Comparison of ENCODE assay signal across 8 cellular contexts in the genomic region with DNA sequence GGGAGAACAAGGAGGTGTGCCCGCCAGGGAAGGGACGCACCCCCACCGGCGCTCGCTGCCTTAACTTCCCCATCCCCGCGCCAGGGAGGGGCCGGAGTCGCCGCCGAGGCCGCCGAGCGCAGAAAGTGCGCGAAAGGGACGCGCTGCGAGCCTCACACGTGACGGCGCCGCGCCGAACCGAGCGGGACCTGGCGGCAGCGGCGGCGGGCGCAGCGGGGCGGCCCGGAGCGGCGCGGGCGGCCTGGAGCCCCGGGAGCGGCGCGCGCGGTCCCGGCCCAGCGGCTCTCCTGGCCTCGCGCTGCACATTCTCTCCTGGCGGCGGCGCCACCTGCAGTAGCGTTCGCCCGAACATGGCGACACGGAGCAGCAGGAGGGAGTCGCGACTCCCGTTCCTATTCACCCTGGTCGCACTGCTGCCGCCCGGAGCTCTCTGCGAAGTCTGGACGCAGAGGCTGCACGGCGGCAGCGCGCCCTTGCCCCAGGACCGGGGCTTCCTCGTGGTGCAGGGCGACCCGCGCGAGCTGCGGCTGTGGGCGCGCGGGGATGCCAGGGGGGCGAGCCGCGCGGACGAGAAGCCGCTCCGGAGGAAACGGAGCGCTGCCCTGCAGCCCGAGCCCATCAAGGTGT. TPM values are rescaled to one million over a fixed set of nuclear protein-coding genes. Genes with fewer than 3 reads are reported as not detected.
DNase-seq lines count a peak whose midpoint lies in the region; ATAC-seq, FAIRE-seq and TF ChIP-seq lines count a peak whose summit lies in the region.

Gene SORL1 (plus strand): TSS at position 333 of the 627 bp plus-strand sequence. CDS start 18 bp downstream, at position 351.

- H3K79me2 ChIP-seq in KMS-11 (ENCODE audit: insufficient read depth, low read depth) (no peaks in the 10 kb centered on the region), GM12878 (ENCODE audit: control insufficient read depth, insufficient read depth, low read length) (peaks cover 83% of the 10 kb centered on the region)

- TF ChIP-seq CTCF in KMS-11 (conservative IDR thresholded peaks at IDR 0.05; ENCODE audit: low read depth, low read length) (0 out of 2 replicates have a peak, but pooled peaks have one; percentile 18), GM12878 (IDR thresholded peaks at IDR 0.05 in 2 of 3, conservative IDR thresholded peaks at IDR 0.05 in 1 of 3; ENCODE audit: control insufficient read depth in 2 of 3, extremely low read depth in 1 of 3, insufficient read depth in 1 of 3, low read depth in 3 of 3, low read length in 3 of 3) (peak; percentile 48 to 73 (median 68)), gastrocnemius medialis (IDR thresholded peaks at IDR 0.05 in 4 of 5, conservative IDR thresholded peaks at IDR 0.05 in 1 of 5) (peak in 4 of 5 experiments; percentile 30 to 36 (median 33))

- no peaks in the 10 kb centered on the region for H3K27me3 Mint-ChIP-seq in T-helper 17 cell

- CTCF ChIA-PET in GM12878 (lab: Yijun Ruan, JAX): interaction anchor here (0.6 to 6.6 kb wide), 19 partner anchors 10 to 1569 kb away, joined by 3 to 50 read pairs (median 5); no protein-coding TSS in a partner anchor

- TF ChIP-seq RAD21 in GM12878 (IDR thresholded peaks at IDR 0.05; ENCODE audit: insufficient read depth, low read depth, low read length): peak; percentile 62

- H3K4me2 ChIP-seq in KMS-11: peak within 1 kb of the TSS; percentile 66
- H3K4me2 ChIP-seq in GM12878 (ENCODE audit: control insufficient read depth, insufficient read depth): peak within 1 kb of the TSS; percentile 94

- POLR2A ChIA-PET in GM12878 (lab: Charles Lee): interaction anchor here (0.7 to 4.9 kb wide), 9 partner anchors 9 to 127 kb away, joined by 3 to 86 read pairs (median 3); no protein-coding TSS in a partner anchor

- H2AFZ ChIP-seq in KMS-11 (ENCODE audit: low read depth) (peak within 1 kb of the TSS; percentile 86), GM12878 (ENCODE audit: control insufficient read depth, low read depth, low read length) (peak within 1 kb of the TSS; percentile 56)

- H3K4me1 ChIP-seq in KMS-11 (ENCODE audit: low read depth, poor library complexity, severe bottlenecking): peaks cover 4% of the 10 kb centered on the region
- H3K4me1 ChIP-seq in GM12878 (ENCODE audit: control insufficient read depth, insufficient read depth, low read length): peaks cover 49% of the 10 kb centered on the region
- H3K4me1 ChIP-seq in iPS DF 6.9 (ENCODE audit: control insufficient read depth, insufficient read depth, low read length): peaks cover 6% of the 10 kb centered on the region
- H3K4me1 ChIP-seq in gastrocnemius medialis: peaks cover 0 to 4% of the 10 kb centered on the region in 2 donors

- H3K4me3 ChIP-seq in KMS-11 (IDR thresholded peaks at IDR 0.05; ENCODE audit: insufficient read depth, low read depth, low read length) (no peak within 1 kb of the TSS), GM12878 (peak within 1 kb of the TSS; percentile 77), iPS DF 6.9 (ENCODE audit: low read length) (peak within 1 kb of the TSS; percentile 87; the same call in 1 of the 2 replicates), gastrocnemius medialis (peak within 1 kb of the TSS; percentile 49 to 65 (median 54))

- peak within 1 kb of the TSS; percentile 99 for H3K27ac Mint-ChIP-seq in T-helper 17 cell

- SMC1A ChIA-PET in GM12878 (lab: Charles Lee; ENCODE audit: uncharacterized antibody, unreplicated experiment): interaction anchor here (0.6 to 14.0 kb wide), 13 partner anchors 9 to 122 kb away, joined by 3 to 266 read pairs (median 4); no protein-coding TSS in a partner anchor

- no peaks in the 10 kb centered on the region for H3K9me3 ChIP-seq in T-helper 17 cell (ENCODE audit: control insufficient read depth, low read length, poor library complexity, severe bottlenecking)
- no peaks in the 10 kb centered on the region for H3K9me3 ChIP-seq in GM12878 (replicated peaks; ENCODE audit: control insufficient read depth, insufficient read depth, low read length)
- no peaks in the 10 kb centered on the region for H3K9me3 ChIP-seq in iPS DF 6.9 (ENCODE audit: control insufficient read depth, insufficient read depth, low read length)
- no peaks in the 10 kb centered on the region for H3K9me3 ChIP-seq in gastrocnemius medialis

- FAIRE-seq in GM12878 (lab: Jason Lieb, UNC): no peak

- TF ChIP-seq EP300 in GM12878 (IDR thresholded peaks at IDR 0.05; ENCODE audit: borderline replicate concordance in 1 of 2, control insufficient read depth in 1 of 2, low read depth in 2 of 2, low read length in 2 of 2): no peak

- peak; percentile 87 for TF ChIP-seq POLR2A in GM12878 (IDR thresholded peaks at IDR 0.05; ENCODE audit: low read depth, low read length)
- TF ChIP-seq POLR2A in gastrocnemius medialis (IDR thresholded peaks at IDR 0.05): no peak

- ATAC-seq in GM21528 (IDR thresholded peaks at IDR 0.05; ENCODE audit: low FRiP score, unreplicated experiment) (peak; percentile 64), T-helper 17 cell (peak; percentile 70), GM12878 (peak; percentile 49), gastrocnemius medialis (peak; percentile 64 to 67), HG03378 (IDR thresholded peaks at IDR 0.05; ENCODE audit: unreplicated experiment) (no peak)

- peaks cover 12% of the 10 kb centered on the region for H3K36me3 Mint-ChIP-seq in T-helper 17 cell (ENCODE audit: low read depth)

- H3K36me3 ChIP-seq in KMS-11 (ENCODE audit: insufficient read depth): no peaks in the 10 kb centered on the region
- H3K36me3 ChIP-seq in GM12878 (ENCODE audit: control insufficient read depth in 2 of 2, insufficient read depth in 2 of 2, low read length in 1 of 2): 0 out of 4 replicates have a peak, but pooled peaks cover 0 to 2% of the 10 kb centered on the region in 2 experiments
- H3K36me3 ChIP-seq in iPS DF 6.9 (ENCODE audit: control insufficient read depth, insufficient read depth, low read length): no peaks in the 10 kb centered on the region
- H3K36me3 ChIP-seq in gastrocnemius medialis: no peaks in the 10 kb centered on the region

- H3K27me3 ChIP-seq in KMS-11 (ENCODE audit: insufficient read depth, low read depth) (no peaks in the 10 kb centered on the region), GM12878 (replicated peaks in 1 of 2; ENCODE audit: control insufficient read depth in 2 of 2, insufficient read depth in 2 of 2, low read length in 1 of 2) (no peaks in the 10 kb centered on the region), iPS DF 6.9 (ENCODE audit: control insufficient read depth, insufficient read depth, low read length) (no peaks in the 10 kb centered on the region; the same call in 1 of the 2 replicates), gastrocnemius medialis (peaks cover 0 to 10% (median 0%) of the 10 kb centered on the region in 3 donors)

- peak within 1 kb of the TSS; percentile 47; the same call in 1 of the 2 replicates for H3K9ac ChIP-seq in KMS-11
- peak within 1 kb of the TSS; percentile 81 for H3K9ac ChIP-seq in GM12878 (ENCODE audit: control insufficient read depth, insufficient read depth, low read length)

- H3K4me3 Mint-ChIP-seq in T-helper 17 cell: peak within 1 kb of the TSS; percentile 99

- BruUV-seq in GM12878 (replicated peaks; lab: Mats Ljungman, UMichigan): TSS peak; percentile 72

- no peak within 1 kb of the TSS for H3K27ac ChIP-seq in KMS-11
- peak within 1 kb of the TSS; percentile 76 for H3K27ac ChIP-seq in GM12878 (ENCODE audit: control insufficient read depth, insufficient read depth)
- no peak within 1 kb of the TSS for H3K27ac ChIP-seq in iPS DF 6.9 (ENCODE audit: low read length)
- H3K27ac ChIP-seq in gastrocnemius medialis: no peak within 1 kb of the TSS

- RAD21 ChIA-PET in GM12878 (lab: Charles Lee; ENCODE audit: unreplicated experiment): interaction anchor here (1.0 to 12.7 kb wide), 16 partner anchors 9 to 216 kb away, joined by 3 to 232 read pairs (median 6); no protein-coding TSS in a partner anchor

- DNase-seq in DMS79 (lab: John Stamatoyannopoulos, UW): peak; percentile 56
- peak; percentile 55 to 69 (median 61) for DNase-seq in T-helper 17 cell
- no peak for DNase-seq in GM12878 (ENCODE audit: low read depth, low spot score)
- peak; percentile 55 for DNase-seq in iPS DF 6.9 (ENCODE audit: low read depth, low spot score)
- DNase-seq in gastrocnemius medialis: peak in 1 of 2 donors; percentile 22

- in situ Hi-C loops in GM12878 (cut with MboI) (loop anchor here (25.0 kb wide), 1 partner anchor 1610 kb away; the partner anchor contains the start of gene HSPA8), gastrocnemius medialis (cut with MboI; ENCODE audit: low sequenced_read_pairs in 4 of 4) (no loop called here)

- 1% methylated on average over 89 of the region's 89 CpGs for WGBS in GM12878 (ENCODE audit: insufficient coverage, insufficient replicate concordance, low lambda C conversion rate, missing lambda C conversion rate)
- no CpG with 5 or more reads among the region's 89 CpGs for WGBS in iPS DF 6.9 (ENCODE audit: insufficient coverage, insufficient read length)

- H4K20me1 ChIP-seq in KMS-11 (ENCODE audit: insufficient read depth): no peaks in the 10 kb centered on the region
- H4K20me1 ChIP-seq in GM12878 (ENCODE audit: control insufficient read depth, insufficient read depth): no peaks in the 10 kb centered on the region

- H3K4me1 Mint-ChIP-seq in T-helper 17 cell: peaks cover 78% of the 10 kb centered on the region

- intact Hi-C loops in GM12878 (cut with micrococcal nuclease; ENCODE audit: unreplicated experiment): loop anchor here (2.0 to 5.0 kb wide), 3 partner anchors 35 to 133 kb away; no protein-coding TSS in a partner anchor
- intact Hi-C loops in gastrocnemius medialis (cut with DNase I; ENCODE audit: low total_unique reads): loop anchor here (5.0 kb wide), 1 partner anchor 80 kb away; no protein-coding TSS in a partner anchor

TF ChIP-seq in GM12878, 131 proteins besides CTCF, POLR2A, EP300 and RAD21 (continues in another document):
- no peak; the same call in 1 of the 2 replicates for TF ChIP-seq CREM (IDR thresholded peaks at IDR 0.05; ENCODE audit: low read depth)

RNA-seq across cellular contexts. Expression of gene SORL1, which starts in this region (rescaled TPM):
- 100 to 1,000 TPM; 273 to 331 TPM for total RNA-seq in T-helper 17 cell
- total RNA-seq in GM12878 (2013; cell fraction: nucleolus; rRNA removed): 727 and 773 TPM in 2 replicates
- total RNA-seq in GM12878 (2014; rRNA removed): 75.1 and 77.9 TPM in 2 replicates
- 58.7 and 61.4 TPM in 2 replicates for total RNA-seq in GM12878 (2014; rRNA removed; fragmentation: Illumina TruSeq; extraction: Trizol)
- total RNA-seq in GM12878 (2021): 99.6 and 107 TPM in 2 replicates
- 41.0 TPM for polyA plus RNA-seq in GM12878 (2011; ENCODE audit: low read depth)
- 74.4 and 102 TPM in 2 replicates for polyA plus RNA-seq in GM12878 (2011; rRNA removed)
- polyA plus RNA-seq in GM12878 (2011; cell fraction: cytosol; rRNA removed): 126 and 169 TPM in 2 replicates
- polyA plus RNA-seq in GM12878 (2011; cell fraction: nucleus; rRNA removed): 326 and 357 TPM in 2 replicates
- polyA plus RNA-seq in GM12878 (2012): 51.9 and 68.0 TPM in 2 replicates
- 60.0 and 68.0 TPM in 2 replicates for polyA plus RNA-seq in GM12878 (2014; fragmentation: Illumina TruSeq; extraction: Trizol)
- 10 to 100 TPM; 20.2 to 26.0 TPM for polyA plus RNA-seq in GM12878 (2014; fragmentation: Nextera tagmentation; extraction: Ambion mirVana)
- 42.4 and 44.0 TPM in 2 replicates for polyA plus RNA-seq in GM12878 (2014; rRNA removed)
- polyA plus RNA-seq in GM12878 (2016; fragmentation: Nextera tagmentation; extraction: Ambion mirVana): 10 to 100 TPM; 59.9 to 64.7 TPM
- polyA minus RNA-seq in GM12878 (2011; rRNA and poly(A)+ RNA removed): 515 and 644 TPM in 2 replicates
- 113 and 121 TPM in 2 replicates for polyA minus RNA-seq in GM12878 (2011; cell fraction: cytosol; rRNA and poly(A)+ RNA removed)
- 258 and 338 TPM in 2 replicates for polyA minus RNA-seq in GM12878 (2011; cell fraction: nucleus; rRNA and poly(A)+ RNA removed)
- total RNA-seq in gastrocnemius medialis: 1 to 10 TPM in 3 of 4 donors, under 1 TPM in 1; 0.78 to 2.7 (median 2.3) TPM

Comparison
In these comparisons a context has a peak if more than half of its experiments do, and no peak if none do; other contexts are left out.
1. RNA of gene SORL1 (total RNA-seq): 273 to 331 TPM in T-helper 17 cell and 58.7 to 773 TPM in GM12878; 0.78 to 2.7 TPM in gastrocnemius medialis; every median in the first group is over 10 times any median in the second.
2. CTCF ChIP-seq: peak in every context shown above with its lines; median percentile 68 in GM12878; 33 in gastrocnemius medialis; 18 in KMS-11.